Comparison of ENCODE assay signal across 1 cellular context in the genomic region with DNA sequence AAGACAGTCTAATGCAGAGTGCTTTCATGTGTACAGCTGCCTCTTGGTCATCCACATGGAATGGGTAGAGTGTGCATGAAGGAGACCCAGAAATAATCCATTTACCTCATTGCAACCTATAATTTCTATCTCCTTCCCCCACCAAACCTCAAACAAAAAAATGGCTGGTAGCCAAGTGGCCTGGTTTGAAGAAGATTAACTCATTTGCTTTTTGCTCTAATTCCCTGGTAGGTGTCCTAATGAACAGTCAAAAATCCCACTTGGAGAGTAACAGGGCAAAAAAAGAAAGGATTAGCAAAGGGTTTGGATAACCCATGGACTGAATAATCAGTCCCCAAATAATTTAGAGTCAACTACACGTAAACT.
TF ChIP-seq lines count a peak whose summit lies in the region.

No MANE protein-coding gene starts in this region.

TF ChIP-seq in HEK293, 187 proteins besides CTCF, POLR2A, EP300 and RAD21 (continued from another document):
- TF ChIP-seq, protein P1, sequence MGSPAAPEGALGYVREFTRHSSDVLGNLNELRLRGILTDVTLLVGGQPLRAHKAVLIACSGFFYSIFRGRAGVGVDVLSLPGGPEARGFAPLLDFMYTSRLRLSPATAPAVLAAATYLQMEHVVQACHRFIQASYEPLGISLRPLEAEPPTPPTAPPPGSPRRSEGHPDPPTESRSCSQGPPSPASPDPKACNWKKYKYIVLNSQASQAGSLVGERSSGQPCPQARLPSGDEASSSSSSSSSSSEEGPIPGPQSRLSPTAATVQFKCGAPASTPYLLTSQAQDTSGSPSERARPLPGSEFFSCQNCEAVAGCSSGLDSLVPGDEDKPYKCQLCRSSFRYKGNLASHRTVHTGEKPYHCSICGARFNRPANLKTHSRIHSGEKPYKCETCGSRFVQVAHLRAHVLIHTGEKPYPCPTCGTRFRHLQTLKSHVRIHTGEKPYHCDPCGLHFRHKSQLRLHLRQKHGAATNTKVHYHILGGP (tag by site-specific recombination; IDR thresholded peaks at IDR 0.05), result no peak
- no peak for TF ChIP-seq ZNF76 (tag by site-specific recombination; IDR thresholded peaks at IDR 0.05; ENCODE audit: borderline replicate concordance, low read depth)
